8 cellular contexts compared by ENCODE assay signal in the genomic region with DNA sequence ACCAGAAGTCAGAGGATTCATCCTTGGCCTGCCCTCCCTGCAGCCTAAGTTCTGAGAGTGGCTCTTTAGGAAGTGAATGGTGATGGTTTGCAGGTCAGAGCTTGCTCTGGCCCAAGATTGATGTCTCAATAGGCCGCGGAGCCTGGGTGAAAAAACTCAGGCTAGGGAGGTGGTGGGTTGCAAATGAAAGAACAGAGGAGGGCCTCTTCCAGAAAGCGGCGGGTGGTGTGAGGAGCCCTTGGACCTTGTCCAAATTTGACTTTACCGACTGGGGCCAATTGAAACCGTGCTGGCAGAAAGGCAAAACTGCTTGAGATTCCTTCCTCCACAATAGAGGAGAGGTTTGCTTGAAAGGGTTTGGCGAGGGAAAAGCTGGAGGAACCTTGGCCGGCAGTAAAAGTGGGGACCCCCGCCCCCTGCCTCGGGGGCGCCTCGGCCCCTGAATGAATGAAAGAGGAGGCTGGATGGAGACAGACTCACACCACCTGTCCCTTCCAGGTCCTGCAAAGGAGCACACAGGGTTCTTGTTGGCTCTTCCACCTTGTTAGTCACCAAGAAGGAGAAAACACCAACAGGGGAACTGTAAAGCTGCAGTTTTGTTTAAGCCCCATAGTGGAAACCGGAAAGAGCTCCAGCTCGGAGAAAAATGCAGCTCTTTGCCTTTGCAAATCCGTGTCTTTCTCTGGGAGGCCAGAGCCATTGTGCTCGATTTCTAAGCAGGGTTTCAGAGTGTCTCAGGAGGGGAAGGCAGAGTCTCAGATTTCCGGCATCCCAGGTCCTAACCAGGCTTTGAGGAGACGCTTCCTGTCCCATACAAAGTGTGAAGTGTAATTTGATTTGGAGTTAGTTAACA.
DNase-seq lines count a peak whose midpoint lies in the region; ATAC-seq and TF ChIP-seq lines count a peak whose summit lies in the region.

No MANE protein-coding gene starts in this region.

- no peak for TF ChIP-seq CTCF in WERI-Rb-1 (IDR thresholded peaks at IDR 0.05; ENCODE audit: low read depth, low read length)

- DNase-seq in Right ventricle myocardium inferior (ENCODE audit: missing footprints): no peak
- no peak for DNase-seq in cardiac septum (ENCODE audit: low spot score)
- peak; percentile 59 for DNase-seq in NOMO-1 treated with DMSO at 0.1 percent for 48 hours (lab: John Stamatoyannopoulos, UW; ENCODE audit: unreplicated experiment)
- DNase-seq in caudate nucleus (lab: John Stamatoyannopoulos, UW): peak in 21 of 61 donors; percentile 7 to 65 (median 31)
- peak; percentile 52 for DNase-seq in superior temporal gyrus (ENCODE audit: extremely low spot score)
- DNase-seq in cortex of kidney (lab: John Stamatoyannopoulos, UW): no peak
- DNase-seq in WERI-Rb-1: no peak

- no peaks in the 10 kb centered on the region for H3K9me3 ChIP-seq in WERI-Rb-1 (ENCODE audit: severe bottlenecking)

- H3K4me3 ChIP-seq in WERI-Rb-1 (ENCODE audit: low read depth, low read length): no peak overlapping the region

- H3K27ac ChIP-seq in caudate nucleus (ENCODE audit: low read depth, low read length) (peak overlapping the region; percentile 77), layer of hippocampus (ENCODE audit: low read depth, low read length) (peak overlapping the region; percentile 74), WERI-Rb-1 (no peak overlapping the region)

- intact Hi-C loops in Right ventricle myocardium inferior (cut with DNase I) (loop anchor here (1.0 to 2.0 kb wide), 2 partner anchors 21 to 42 kb away; no protein-coding TSS in a partner anchor), cardiac septum (cut with DNase I) (loop anchor here (2.0 kb wide), 2 partner anchors 17 to 39 kb away; no protein-coding TSS in a partner anchor)

- ATAC-seq in Right ventricle myocardium inferior: peak; percentile 64

- H3K36me3 ChIP-seq in WERI-Rb-1: peaks cover 92% of the 10 kb centered on the region

- no peaks in the 10 kb centered on the region for H3K27me3 ChIP-seq in layer of hippocampus (ENCODE audit: control insufficient read depth, insufficient read depth, low read length)
- H3K27me3 ChIP-seq in WERI-Rb-1 (ENCODE audit: insufficient read depth, low read depth, severe bottlenecking): no peaks in the 10 kb centered on the region

Comparison
In these comparisons a context has a peak if more than half of its experiments do, and no peak if none do; other contexts are left out.
1. DNase-seq: peak in NOMO-1 treated with DMSO at 0.1 percent for 48 hours (single experiment) and superior temporal gyrus (single experiment); none in Right ventricle myocardium inferior (single experiment), cardiac septum (single experiment), cortex of kidney (single experiment) and WERI-Rb-1 (single experiment).